Comparison of ENCODE assay signal across 9 cellular contexts in genomic region chr5:74035521-74035937, GRCh38.
DNase-seq lines count a peak whose midpoint lies in the region; ATAC-seq, FAIRE-seq and TF ChIP-seq lines count a peak whose summit lies in the region.
"Had no signal": no experiment of that assay in that cellular context is flagged by ENCODE, and none has a peak within 500 bp of the region (broad histone marks: within the 10 kb centered on the region; RNA-seq: fewer than 3 reads in every experiment).

No MANE protein-coding gene starts in this region.

- dilution Hi-C loops in endothelial cell of umbilical vein (cut with MboI; ENCODE audit: extremely low pct_ligation_motif_present, low sequenced_read_pairs) = no loop called here

- peak overlapping the region; percentile 65 for H3K4me3 ChIP-seq in OCI-LY3 (ENCODE audit: low read length)
- H3K4me3 ChIP-seq in endothelial cell of umbilical vein (replicated peaks in 1 of 3; ENCODE audit: insufficient read depth in 1 of 3, low read depth in 1 of 3, low read length in 3 of 3) = no peak overlapping the region
- no peak overlapping the region for H3K4me3 ChIP-seq in naive thymus-derived CD4-positive, alpha-beta T cell (ENCODE audit: low read length)

- H3K27me3 ChIP-seq in OCI-LY3 (ENCODE audit: low read depth, low read length) = 0 out of 2 replicates have a peak, but pooled peaks cover 4% of the 10 kb centered on the region
- H3K27me3 ChIP-seq in endothelial cell of umbilical vein (ENCODE audit: control insufficient read depth in 2 of 2, insufficient read depth in 2 of 2, low read length in 2 of 2) = peaks cover 0 to 2% of the 10 kb centered on the region in 2 experiments
- H3K27me3 ChIP-seq in naive thymus-derived CD4-positive, alpha-beta T cell (ENCODE audit: control insufficient read depth in 2 of 2, insufficient read depth in 2 of 2, low read length in 2 of 2) = no peaks in the 10 kb centered on the region

- H3K4me1 ChIP-seq in OCI-LY3 (ENCODE audit: low read length) (peaks cover 4% of the 10 kb centered on the region; the same call in 1 of the 2 replicates), endothelial cell of umbilical vein (ENCODE audit: control insufficient read depth, extremely low read depth, insufficient read depth, low read length) (peaks cover 2% of the 10 kb centered on the region)
- no peaks in the 10 kb centered on the region for H3K4me1 ChIP-seq in naive thymus-derived CD4-positive, alpha-beta T cell (ENCODE audit: control insufficient read depth in 2 of 2, insufficient read depth in 2 of 2, low read length in 2 of 2)

- H3K4me3 Mint-ChIP-seq in naive thymus-derived CD4-positive, alpha-beta T cell = peak overlapping the region in 1 of 10 donors; percentile 58
- H3K4me3 Mint-ChIP-seq: natural killer cell treated with Interleukin-12 subunit alpha and Interleukin-12 subunit beta and Interleukin-15 and Interleukin-18, amount 100 ng/mL, for 72 hours had no signal

- peaks cover 6 to 16% (median 8%) of the 10 kb centered on the region in 5 donors for H3K27me3 Mint-ChIP-seq in naive thymus-derived CD4-positive, alpha-beta T cell

- FAIRE-seq in GM12891 (lab: Jason Lieb, UNC) (peak; percentile 82), endothelial cell of umbilical vein (lab: Jason Lieb, UNC) (peak; percentile 70)

- peaks cover 0 to 10% (median 0%) of the 10 kb centered on the region in 7 donors for H3K4me1 Mint-ChIP-seq in naive thymus-derived CD4-positive, alpha-beta T cell

- H3K36me3 ChIP-seq in OCI-LY3 (replicated peaks; ENCODE audit: low read depth, low read length) = no peaks in the 10 kb centered on the region
- no peaks in the 10 kb centered on the region for H3K36me3 ChIP-seq in endothelial cell of umbilical vein (ENCODE audit: control insufficient read depth in 2 of 2, extremely low read depth in 1 of 2, insufficient read depth in 2 of 2, low read length in 2 of 2)
- no peaks in the 10 kb centered on the region for H3K36me3 ChIP-seq in naive thymus-derived CD4-positive, alpha-beta T cell (ENCODE audit: control insufficient read depth in 2 of 3, insufficient read depth in 3 of 3, low read length in 3 of 3)

- POLR2A ChIA-PET in endothelial cell of umbilical vein (lab: Charles Lee) = no interaction called here
- POLR2A ChIA-PET in naive thymus-derived CD4-positive, alpha-beta T cell (lab: Charles Lee) = no interaction called here

- DNase-seq in GM12891 (ENCODE audit: insufficient read length, low spot score) (peak; percentile 2), endothelial cell of umbilical vein (ENCODE audit: low read depth, low spot score) (peak; percentile 57), COLO829 (ENCODE audit: low spot score) (no peak), mesenteric fat pad (ENCODE audit: low spot score) (no peak)
- no peak for DNase-seq in naive thymus-derived CD4-positive, alpha-beta T cell
- no peak for DNase-seq in activated CD4-positive, alpha-beta T cell treated with anti-CD3 and anti-CD28 coated beads for 1 hour

- no peak overlapping the region for H3K27ac Mint-ChIP-seq in naive thymus-derived CD4-positive, alpha-beta T cell
- H3K27ac Mint-ChIP-seq: natural killer cell treated with Interleukin-12 subunit alpha and Interleukin-12 subunit beta and Interleukin-15 and Interleukin-18, amount 100 ng/mL, for 72 hours had no signal

- H2AFZ ChIP-seq in OCI-LY3 (ENCODE audit: low read depth, low read length) (peak overlapping the region; percentile 97), endothelial cell of umbilical vein (ENCODE audit: low read depth, low read length) (no peak overlapping the region)

- H3K9ac ChIP-seq in OCI-LY3 (ENCODE audit: low read length) = no peak overlapping the region
- no peak overlapping the region for H3K9ac ChIP-seq in endothelial cell of umbilical vein (replicated peaks; ENCODE audit: extremely low read depth, insufficient read depth, low read length)

- TF ChIP-seq CTCF in OCI-LY3 (IDR thresholded peaks at IDR 0.05; ENCODE audit: low read depth, low read length) (peak; percentile 68), endothelial cell of umbilical vein (IDR thresholded peaks at IDR 0.05; ENCODE audit: extremely low read depth in 1 of 2, insufficient read depth in 1 of 2, low read depth in 1 of 2, low read length in 2 of 2) (peak in 1 of 2 donors; percentile 27)

- H3K4me2 ChIP-seq in OCI-LY3 (ENCODE audit: low read length) = peak overlapping the region; percentile 86
- no peak overlapping the region for H3K4me2 ChIP-seq in endothelial cell of umbilical vein (ENCODE audit: insufficient read depth, low read length)

- intact Hi-C loops in endothelial cell of umbilical vein (cut with micrococcal nuclease) = loop anchor here (1.0 to 10.0 kb wide), 3 partner anchors 399 to 614 kb away; no protein-coding TSS in a partner anchor
- intact Hi-C loops in naive thymus-derived CD4-positive, alpha-beta T cell (cut with micrococcal nuclease) = loop anchor here in 1 of 2 donors (10.0 kb wide), 1 partner anchor 609 kb away; the partner anchor contains the start of gene ENC1

- TF ChIP-seq POLR2A in GM12891 (IDR thresholded peaks at IDR 0.05; ENCODE audit: low read depth, low read length) (no peak), endothelial cell of umbilical vein (IDR thresholded peaks at IDR 0.05; ENCODE audit: low read depth, low read length) (no peak)

- H3K27ac ChIP-seq in OCI-LY3 (ENCODE audit: low read length) (no peak overlapping the region), endothelial cell of umbilical vein (ENCODE audit: insufficient read depth, low read depth, low read length) (no peak overlapping the region)
- no peak overlapping the region for H3K27ac ChIP-seq in naive thymus-derived CD4-positive, alpha-beta T cell (ENCODE audit: low read depth, low read length)

- peak; percentile 72 for ATAC-seq in HG03025 (IDR thresholded peaks at IDR 0.05; ENCODE audit: low FRiP score, unreplicated experiment)
- peak; percentile 32 for ATAC-seq in naive thymus-derived CD4-positive, alpha-beta T cell

- H3K36me3 Mint-ChIP-seq in naive thymus-derived CD4-positive, alpha-beta T cell = no peaks in the 10 kb centered on the region
- H3K36me3 Mint-ChIP-seq: natural killer cell treated with Interleukin-12 subunit alpha and Interleukin-12 subunit beta and Interleukin-15 and Interleukin-18, amount 100 ng/mL, for 72 hours had no signal

- H4K20me1 ChIP-seq in OCI-LY3 (ENCODE audit: insufficient read depth, low read length) = no peaks in the 10 kb centered on the region
- no peaks in the 10 kb centered on the region for H4K20me1 ChIP-seq in endothelial cell of umbilical vein (replicated peaks; ENCODE audit: control insufficient read depth, extremely low read depth, insufficient read depth, low read length)

- H3K9me3 ChIP-seq in OCI-LY3 (ENCODE audit: insufficient read depth, low read length) (no peaks in the 10 kb centered on the region), endothelial cell of umbilical vein (replicated peaks; ENCODE audit: control insufficient read depth, insufficient read depth, low read length) (no peaks in the 10 kb centered on the region)
- no peaks in the 10 kb centered on the region for H3K9me3 ChIP-seq in naive thymus-derived CD4-positive, alpha-beta T cell (ENCODE audit: control insufficient read depth in 2 of 3, low read length in 3 of 3)

- no TSS peak for BruUV-seq in endothelial cell of umbilical vein (replicated peaks; lab: Mats Ljungman, UMichigan)

- H3K9me1 ChIP-seq in endothelial cell of umbilical vein (replicated peaks; ENCODE audit: control insufficient read depth, extremely low read depth, insufficient read depth, low read length) = no peaks in the 10 kb centered on the region

- H3K79me2 ChIP-seq in OCI-LY3 (ENCODE audit: low read length) (no peaks in the 10 kb centered on the region), endothelial cell of umbilical vein (ENCODE audit: control insufficient read depth, insufficient read depth, low read length) (no peaks in the 10 kb centered on the region)

- CTCF ChIA-PET in endothelial cell of umbilical vein (lab: Charles Lee) = interaction anchor here (0.8 to 3.0 kb wide), 11 partner anchors 11 to 611 kb away, joined by 3 to 19 read pairs (median 4); partner anchors contain the start of gene ENC1
- CTCF ChIA-PET in naive thymus-derived CD4-positive, alpha-beta T cell (lab: Charles Lee) = no interaction called here

- H3K9me3 Mint-ChIP-seq in naive thymus-derived CD4-positive, alpha-beta T cell = no peaks in the 10 kb centered on the region
- H3K9me3 Mint-ChIP-seq: natural killer cell treated with Interleukin-12 subunit alpha and Interleukin-12 subunit beta and Interleukin-15 and Interleukin-18, amount 100 ng/mL, for 72 hours had no signal

TF ChIP-seq in GM12891, 5 proteins besides CTCF, POLR2A, EP300 and RAD21:
- TF ChIP-seq POLR2AphosphoS5 (IDR thresholded peaks at IDR 0.05; ENCODE audit: low read depth, low read length) (no peak), TAF1 (IDR thresholded peaks at IDR 0.05; ENCODE audit: low read depth, low read length) (no peak), POU2F2 (IDR thresholded peaks at IDR 0.05; ENCODE audit: low read depth, low read length) (no peak), PAX5 (IDR thresholded peaks at IDR 0.05; ENCODE audit: insufficient read depth, low read length, severe bottlenecking) (no peak), SPI1 (IDR thresholded peaks at IDR 0.05; ENCODE audit: low read depth, low read length) (no peak)

TF ChIP-seq in endothelial cell of umbilical vein, 7 proteins besides CTCF, POLR2A, EP300 and RAD21:
- TF ChIP-seq EZH2 (IDR thresholded peaks at IDR 0.05; ENCODE audit: borderline replicate concordance, low read depth, low read length, severe bottlenecking) (no peak), MAX (IDR thresholded peaks at IDR 0.05; ENCODE audit: insufficient read depth, insufficient read length) (no peak), MYC (IDR thresholded peaks at IDR 0.05; ENCODE audit: low read depth, low read length) (no peak), FOS (IDR thresholded peaks at IDR 0.05; ENCODE audit: borderline replicate concordance, insufficient read depth, low read length) (no peak), GATA2 (IDR thresholded peaks at IDR 0.05; ENCODE audit: insufficient read depth, insufficient read length, low read depth, low read length) (no peak), POLR2AphosphoS5 (IDR thresholded peaks at IDR 0.05; ENCODE audit: insufficient read depth, low read depth, low read length) (no peak), JUN (IDR thresholded peaks at IDR 0.05; ENCODE audit: borderline replicate concordance, insufficient read depth, insufficient read length, low read depth) (no peak)

Comparison
In these comparisons a context has a peak if more than half of its experiments do, and no peak if none do; other contexts are left out.
1. DNase-seq: peak in GM12891 (single experiment) and endothelial cell of umbilical vein (single experiment); none in naive thymus-derived CD4-positive, alpha-beta T cell (0 of 9), COLO829 (single experiment), activated CD4-positive, alpha-beta T cell treated with anti-CD3 and anti-CD28 coated beads for 1 hour (single experiment) and mesenteric fat pad (single experiment).